Comparison of ENCODE assay signal across 10 cellular contexts in the genomic region with DNA sequence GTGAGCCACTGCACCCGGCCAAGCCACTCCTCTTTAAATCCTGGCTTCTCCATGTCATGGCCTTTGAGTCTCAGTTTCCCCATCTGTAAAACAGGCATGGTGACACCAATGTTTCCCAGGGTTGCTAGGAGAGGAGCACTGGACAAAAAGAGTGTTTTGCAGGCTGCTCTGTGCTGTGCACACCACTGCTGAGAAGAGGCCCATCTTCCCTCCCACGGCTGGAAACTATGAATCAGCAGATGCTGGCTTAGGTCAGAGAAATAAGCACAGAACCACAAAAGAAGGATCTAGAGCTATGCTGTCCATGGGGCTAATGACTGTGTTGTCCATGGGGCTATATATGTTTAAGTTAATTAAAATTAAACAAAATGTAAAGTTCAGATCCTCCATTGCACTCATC. TPM values are rescaled to one million over a fixed set of nuclear protein-coding genes. Genes with fewer than 3 reads are reported as not detected.
DNase-seq lines count a peak whose midpoint lies in the region; ATAC-seq, FAIRE-seq and TF ChIP-seq lines count a peak whose summit lies in the region.
"Had no signal": no experiment of that assay in that cellular context is flagged by ENCODE, and none has a peak within 500 bp of the region (broad histone marks: within the 10 kb centered on the region; RNA-seq: fewer than 3 reads in every experiment).

No MANE protein-coding gene starts in this region.

- H3K36me3 ChIP-seq in body of pancreas (replicated peaks in 1 of 2; ENCODE audit: insufficient read depth in 1 of 2, low read depth in 2 of 2): no peaks in the 10 kb centered on the region

- DNase-seq in CD1c-positive myeloid dendritic cell (ENCODE audit: extremely low spot score) (peak; percentile 84), LHCN-M2 (ENCODE audit: low read depth) (peak; percentile 70), body of pancreas (peak in 1 of 4 donors; percentile 59), GM12891 (ENCODE audit: insufficient read length, low spot score) (no peak), putamen (ENCODE audit: low spot score) (no peak)
- peak; percentile 43 to 55 for DNase-seq in stimulated activated CD4-positive, alpha-beta T cell treated with anti-CD3 and anti-CD28 coated beads, Interleukin-15, amount 100 ng/mL, for 48 hours (ENCODE audit: low read depth in 2 of 2)
- no peak for DNase-seq in activated CD4-positive, CD25-positive, alpha-beta regulatory T cell treated with anti-CD3 and anti-CD28 coated beads, Interleukin-2, amount 50 U/mL, for 72 hours

- 59 to 84% methylated on average over 2 of the region's 2 CpGs for WGBS in body of pancreas, 2 donors

- peak; percentile 31 for ATAC-seq in body of pancreas
- no peak for ATAC-seq in GM19467 (IDR thresholded peaks at IDR 0.05; ENCODE audit: unreplicated experiment)
- ATAC-seq: GM12878 had no signal

- FAIRE-seq in GM12891 (lab: Jason Lieb, UNC): no peak
- FAIRE-seq: GM12878 had no signal

- no peak overlapping the region for H3K27ac ChIP-seq in body of pancreas
- H3K27ac ChIP-seq: KMS-11 had no signal

- H3K4me3 ChIP-seq in body of pancreas: no peak overlapping the region
- H3K4me3 ChIP-seq: GM12878 had no signal

- intact Hi-C loops in body of pancreas (cut with DNase I): no loop called here

- no peaks in the 10 kb centered on the region for H3K9me3 ChIP-seq in body of pancreas

- TF ChIP-seq POLR2A in body of pancreas (IDR thresholded peaks at IDR 0.05) (no peak), GM12891 (IDR thresholded peaks at IDR 0.05; ENCODE audit: low read depth, low read length) (no peak)

- TF ChIP-seq CTCF in body of pancreas (IDR thresholded peaks at IDR 0.05): no peak

- H3K4me1 ChIP-seq in body of pancreas: peaks cover 4% of the 10 kb centered on the region

- no peaks in the 10 kb centered on the region for H3K27me3 ChIP-seq in body of pancreas

TF ChIP-seq in GM12891, 5 proteins besides CTCF, POLR2A, EP300 and RAD21:
- TF ChIP-seq SPI1 (IDR thresholded peaks at IDR 0.05; ENCODE audit: low read depth, low read length) (no peak), POU2F2 (IDR thresholded peaks at IDR 0.05; ENCODE audit: low read depth, low read length) (no peak), POLR2AphosphoS5 (IDR thresholded peaks at IDR 0.05; ENCODE audit: low read depth, low read length) (no peak), TAF1 (IDR thresholded peaks at IDR 0.05; ENCODE audit: low read depth, low read length) (no peak)

RNA-seq across cellular contexts. Expression of gene TSHZ3, which starts 37.2 kb away (rescaled TPM):
- total RNA-seq in LHCN-M2 (2014; rRNA removed) (14.3 and 17.8 TPM in 2 replicates), body of pancreas (1 to 10 TPM; 1.3 to 3.0 TPM)
- 9.0 TPM for polyA plus RNA-seq in LHCN-M2 (2012)
- polyA plus RNA-seq in GM12891 (2012; ENCODE audit: low read depth, missing spikeins): not detected
- polyA plus RNA-seq: GM12878 had no signal

Comparison
In these comparisons a context has a peak if more than half of its experiments do, and no peak if none do; other contexts are left out.
1. DNase-seq: peak in CD1c-positive myeloid dendritic cell (single experiment), LHCN-M2 (single experiment) and stimulated activated CD4-positive, alpha-beta T cell treated with anti-CD3 and anti-CD28 coated beads, Interleukin-15, amount 100 ng/mL, for 48 hours (2 of 2); none in activated CD4-positive, CD25-positive, alpha-beta regulatory T cell treated with anti-CD3 and anti-CD28 coated beads, Interleukin-2, amount 50 U/mL, for 72 hours (single experiment), GM12891 (single experiment) and putamen (single experiment).